In the genomic region with DNA sequence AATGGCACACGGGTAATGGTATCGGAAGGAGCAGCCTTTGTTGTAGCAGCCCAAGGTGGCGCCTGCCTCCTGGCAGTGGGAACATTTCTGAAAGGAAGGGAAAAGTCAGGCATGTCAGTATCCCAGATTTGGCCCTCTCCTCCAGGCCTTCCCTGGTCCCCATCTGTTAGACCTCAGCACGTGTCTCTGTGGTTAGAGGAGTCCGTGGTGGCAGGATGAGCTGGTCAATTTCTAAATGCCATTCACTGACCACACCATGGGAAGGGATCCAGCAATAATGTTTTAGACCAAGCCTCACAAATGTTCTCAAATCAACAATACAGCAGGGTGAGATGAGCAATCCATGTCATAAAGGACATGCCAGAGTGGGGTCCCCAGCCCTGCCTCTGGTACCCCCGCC, we compare ENCODE assay signal across 1 cellular context.
TF ChIP-seq lines count a peak whose summit lies in the region.

No MANE protein-coding gene starts in this region.

TF ChIP-seq in SK-N-SH, 30 proteins besides CTCF, POLR2A, EP300 and RAD21:
- TF ChIP-seq, protein P1, sequence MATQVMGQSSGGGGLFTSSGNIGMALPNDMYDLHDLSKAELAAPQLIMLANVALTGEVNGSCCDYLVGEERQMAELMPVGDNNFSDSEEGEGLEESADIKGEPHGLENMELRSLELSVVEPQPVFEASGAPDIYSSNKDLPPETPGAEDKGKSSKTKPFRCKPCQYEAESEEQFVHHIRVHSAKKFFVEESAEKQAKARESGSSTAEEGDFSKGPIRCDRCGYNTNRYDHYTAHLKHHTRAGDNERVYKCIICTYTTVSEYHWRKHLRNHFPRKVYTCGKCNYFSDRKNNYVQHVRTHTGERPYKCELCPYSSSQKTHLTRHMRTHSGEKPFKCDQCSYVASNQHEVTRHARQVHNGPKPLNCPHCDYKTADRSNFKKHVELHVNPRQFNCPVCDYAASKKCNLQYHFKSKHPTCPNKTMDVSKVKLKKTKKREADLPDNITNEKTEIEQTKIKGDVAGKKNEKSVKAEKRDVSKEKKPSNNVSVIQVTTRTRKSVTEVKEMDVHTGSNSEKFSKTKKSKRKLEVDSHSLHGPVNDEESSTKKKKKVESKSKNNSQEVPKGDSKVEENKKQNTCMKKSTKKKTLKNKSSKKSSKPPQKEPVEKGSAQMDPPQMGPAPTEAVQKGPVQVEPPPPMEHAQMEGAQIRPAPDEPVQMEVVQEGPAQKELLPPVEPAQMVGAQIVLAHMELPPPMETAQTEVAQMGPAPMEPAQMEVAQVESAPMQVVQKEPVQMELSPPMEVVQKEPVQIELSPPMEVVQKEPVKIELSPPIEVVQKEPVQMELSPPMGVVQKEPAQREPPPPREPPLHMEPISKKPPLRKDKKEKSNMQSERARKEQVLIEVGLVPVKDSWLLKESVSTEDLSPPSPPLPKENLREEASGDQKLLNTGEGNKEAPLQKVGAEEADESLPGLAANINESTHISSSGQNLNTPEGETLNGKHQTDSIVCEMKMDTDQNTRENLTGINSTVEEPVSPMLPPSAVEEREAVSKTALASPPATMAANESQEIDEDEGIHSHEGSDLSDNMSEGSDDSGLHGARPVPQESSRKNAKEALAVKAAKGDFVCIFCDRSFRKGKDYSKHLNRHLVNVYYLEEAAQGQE (IDR thresholded peaks at IDR 0.05; ENCODE audit: low read depth, low read length), result no peak
- no peak for TF ChIP-seq CHD2 (IDR thresholded peaks at IDR 0.05; ENCODE audit: low read length, partially characterized antibody)
- no peak for TF ChIP-seq MXI1 (IDR thresholded peaks at IDR 0.05; ENCODE audit: low read depth, low read length)
- TF ChIP-seq SIN3A (IDR thresholded peaks at IDR 0.05; ENCODE audit: borderline replicate concordance, low read depth, low read length), result no peak
- no peak for TF ChIP-seq POLR2AphosphoS5 (IDR thresholded peaks at IDR 0.05; ENCODE audit: low read depth, low read length)
- no peak for TF ChIP-seq GABPA (IDR thresholded peaks at IDR 0.05; ENCODE audit: low read depth)
- TF ChIP-seq, protein P2, sequence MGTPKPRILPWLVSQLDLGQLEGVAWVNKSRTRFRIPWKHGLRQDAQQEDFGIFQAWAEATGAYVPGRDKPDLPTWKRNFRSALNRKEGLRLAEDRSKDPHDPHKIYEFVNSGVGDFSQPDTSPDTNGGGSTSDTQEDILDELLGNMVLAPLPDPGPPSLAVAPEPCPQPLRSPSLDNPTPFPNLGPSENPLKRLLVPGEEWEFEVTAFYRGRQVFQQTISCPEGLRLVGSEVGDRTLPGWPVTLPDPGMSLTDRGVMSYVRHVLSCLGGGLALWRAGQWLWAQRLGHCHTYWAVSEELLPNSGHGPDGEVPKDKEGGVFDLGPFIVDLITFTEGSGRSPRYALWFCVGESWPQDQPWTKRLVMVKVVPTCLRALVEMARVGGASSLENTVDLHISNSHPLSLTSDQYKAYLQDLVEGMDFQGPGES (IDR thresholded peaks at IDR 0.05; ENCODE audit: low read depth, low read length), result no peak
- TF ChIP-seq TCF12 (IDR thresholded peaks at IDR 0.05), result peak; percentile 92
- TF ChIP-seq RCOR1 (IDR thresholded peaks at IDR 0.05; ENCODE audit: low read length), result no peak
- TF ChIP-seq, protein P3, sequence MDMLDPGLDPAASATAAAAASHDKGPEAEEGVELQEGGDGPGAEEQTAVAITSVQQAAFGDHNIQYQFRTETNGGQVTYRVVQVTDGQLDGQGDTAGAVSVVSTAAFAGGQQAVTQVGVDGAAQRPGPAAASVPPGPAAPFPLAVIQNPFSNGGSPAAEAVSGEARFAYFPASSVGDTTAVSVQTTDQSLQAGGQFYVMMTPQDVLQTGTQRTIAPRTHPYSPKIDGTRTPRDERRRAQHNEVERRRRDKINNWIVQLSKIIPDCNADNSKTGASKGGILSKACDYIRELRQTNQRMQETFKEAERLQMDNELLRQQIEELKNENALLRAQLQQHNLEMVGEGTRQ (IDR thresholded peaks at IDR 0.05; ENCODE audit: borderline replicate concordance, low read depth, low read length), result no peak
- no peak for TF ChIP-seq JUND (IDR thresholded peaks at IDR 0.05)
- TF ChIP-seq NFIC (IDR thresholded peaks at IDR 0.05; ENCODE audit: borderline replicate concordance), result peak; percentile 60; the same call in 1 of the 2 replicates
- TF ChIP-seq FOSL2 (IDR thresholded peaks at IDR 0.05; ENCODE audit: borderline replicate concordance, low read depth), result no peak
- TF ChIP-seq, protein P4, sequence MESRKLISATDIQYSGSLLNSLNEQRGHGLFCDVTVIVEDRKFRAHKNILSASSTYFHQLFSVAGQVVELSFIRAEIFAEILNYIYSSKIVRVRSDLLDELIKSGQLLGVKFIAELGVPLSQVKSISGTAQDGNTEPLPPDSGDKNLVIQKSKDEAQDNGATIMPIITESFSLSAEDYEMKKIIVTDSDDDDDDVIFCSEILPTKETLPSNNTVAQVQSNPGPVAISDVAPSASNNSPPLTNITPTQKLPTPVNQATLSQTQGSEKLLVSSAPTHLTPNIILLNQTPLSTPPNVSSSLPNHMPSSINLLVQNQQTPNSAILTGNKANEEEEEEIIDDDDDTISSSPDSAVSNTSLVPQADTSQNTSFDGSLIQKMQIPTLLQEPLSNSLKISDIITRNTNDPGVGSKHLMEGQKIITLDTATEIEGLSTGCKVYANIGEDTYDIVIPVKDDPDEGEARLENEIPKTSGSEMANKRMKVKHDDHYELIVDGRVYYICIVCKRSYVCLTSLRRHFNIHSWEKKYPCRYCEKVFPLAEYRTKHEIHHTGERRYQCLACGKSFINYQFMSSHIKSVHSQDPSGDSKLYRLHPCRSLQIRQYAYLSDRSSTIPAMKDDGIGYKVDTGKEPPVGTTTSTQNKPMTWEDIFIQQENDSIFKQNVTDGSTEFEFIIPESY (IDR thresholded peaks at IDR 0.05; ENCODE audit: borderline replicate concordance, low read depth), result no peak
- TF ChIP-seq TEAD4 (IDR thresholded peaks at IDR 0.05; ENCODE audit: borderline replicate concordance, insufficient read depth), result peak; percentile 22; the same call in 1 of the 2 replicates
- TF ChIP-seq RFX5 (IDR thresholded peaks at IDR 0.05; ENCODE audit: low read length), result no peak
- TF ChIP-seq, protein P5, sequence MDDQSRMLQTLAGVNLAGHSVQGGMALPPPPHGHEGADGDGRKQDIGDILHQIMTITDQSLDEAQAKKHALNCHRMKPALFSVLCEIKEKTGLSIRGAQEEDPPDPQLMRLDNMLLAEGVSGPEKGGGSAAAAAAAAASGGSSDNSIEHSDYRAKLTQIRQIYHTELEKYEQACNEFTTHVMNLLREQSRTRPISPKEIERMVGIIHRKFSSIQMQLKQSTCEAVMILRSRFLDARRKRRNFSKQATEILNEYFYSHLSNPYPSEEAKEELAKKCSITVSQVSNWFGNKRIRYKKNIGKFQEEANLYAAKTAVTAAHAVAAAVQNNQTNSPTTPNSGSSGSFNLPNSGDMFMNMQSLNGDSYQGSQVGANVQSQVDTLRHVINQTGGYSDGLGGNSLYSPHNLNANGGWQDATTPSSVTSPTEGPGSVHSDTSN (IDR thresholded peaks at IDR 0.05), result peak; percentile 72
- no peak for TF ChIP-seq TAF1 (IDR thresholded peaks at IDR 0.05; ENCODE audit: borderline replicate concordance, low read depth, low read length)
- TF ChIP-seq NRF1 (IDR thresholded peaks at IDR 0.05; ENCODE audit: low read depth, low read length), result no peak
- TF ChIP-seq ELF1 (IDR thresholded peaks at IDR 0.05), result no peak
- TF ChIP-seq FOXJ3 (CRISPR knock-in tag; IDR thresholded peaks at IDR 0.05), result no peak
- TF ChIP-seq, protein P6, sequence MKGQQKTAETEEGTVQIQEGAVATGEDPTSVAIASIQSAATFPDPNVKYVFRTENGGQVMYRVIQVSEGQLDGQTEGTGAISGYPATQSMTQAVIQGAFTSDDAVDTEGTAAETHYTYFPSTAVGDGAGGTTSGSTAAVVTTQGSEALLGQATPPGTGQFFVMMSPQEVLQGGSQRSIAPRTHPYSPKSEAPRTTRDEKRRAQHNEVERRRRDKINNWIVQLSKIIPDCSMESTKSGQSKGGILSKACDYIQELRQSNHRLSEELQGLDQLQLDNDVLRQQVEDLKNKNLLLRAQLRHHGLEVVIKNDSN (IDR thresholded peaks at IDR 0.05; ENCODE audit: borderline replicate concordance, low read depth), result peak; percentile 28; the same call in 1 of the 2 replicates
- TF ChIP-seq RXRA (IDR thresholded peaks at IDR 0.05; ENCODE audit: borderline replicate concordance, low read depth), result no peak
- TF ChIP-seq GATA2 (CRISPR knock-in tag; IDR thresholded peaks at IDR 0.05), result no peak
- no peak for TF ChIP-seq EZH2phosphoT487 (IDR thresholded peaks at IDR 0.05; ENCODE audit: borderline replicate concordance, low read depth)
- TF ChIP-seq FOXM1 (IDR thresholded peaks at IDR 0.05; ENCODE audit: low read depth), result no peak
- TF ChIP-seq YY1 (IDR thresholded peaks at IDR 0.05; ENCODE audit: low read depth), result no peak
- no peak for TF ChIP-seq SMC3 (IDR thresholded peaks at IDR 0.05; ENCODE audit: low read depth, low read length)
- TF ChIP-seq MEF2A (IDR thresholded peaks at IDR 0.05; ENCODE audit: borderline replicate concordance, low read depth), result no peak
- TF ChIP-seq, protein P7, sequence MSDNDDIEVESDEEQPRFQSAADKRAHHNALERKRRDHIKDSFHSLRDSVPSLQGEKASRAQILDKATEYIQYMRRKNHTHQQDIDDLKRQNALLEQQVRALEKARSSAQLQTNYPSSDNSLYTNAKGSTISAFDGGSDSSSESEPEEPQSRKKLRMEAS (IDR thresholded peaks at IDR 0.05; ENCODE audit: low read depth), result peak; percentile 83
